ENCODE assay signal across 8 cellular contexts in the genomic region with DNA sequence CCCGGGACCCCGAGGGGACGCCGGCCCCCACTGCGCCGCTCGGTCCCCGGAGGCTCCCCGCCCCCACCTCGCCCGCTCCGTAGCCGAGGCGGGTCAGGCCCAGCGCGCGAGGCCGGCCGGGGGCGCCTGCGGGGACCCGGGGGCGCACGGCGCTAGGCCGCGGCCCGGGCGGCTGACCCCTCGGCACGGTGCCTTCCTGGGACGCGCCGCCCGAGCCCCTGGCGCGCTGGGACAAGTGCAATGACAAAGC. TPM values are rescaled to one million over a fixed set of nuclear protein-coding genes. Genes with fewer than 3 reads are reported as not detected.
DNase-seq lines count a peak whose midpoint lies in the region; ATAC-seq and TF ChIP-seq lines count a peak whose summit lies in the region.

No MANE protein-coding gene starts in this region.

- H4K20me1 ChIP-seq in hepatocyte (ENCODE audit: insufficient read depth, poor library complexity, severe bottlenecking): peaks cover 24% of the 10 kb centered on the region

- no peak for TF ChIP-seq CTCF in RWPE1 (conservative IDR thresholded peaks at IDR 0.05; ENCODE audit: low read depth)
- TF ChIP-seq CTCF in hepatocyte (IDR thresholded peaks at IDR 0.05; ENCODE audit: poor library complexity): no peak
- no peak for TF ChIP-seq CTCF in nephron progenitor cell (IDR thresholded peaks at IDR 0.05)

- peak overlapping the region in 2 of 5 donors; percentile 81 to 92 for H3K9ac ChIP-seq in subcutaneous abdominal adipose tissue (ENCODE audit: low read length in 5 of 5)

- H3K9me3 Mint-ChIP-seq in activated T-helper 2 cell treated with anti-CD3 and anti-CD28 coated beads, Interferon-gamma antibody, Interleukin-2, Interleukin-4, amounts not matched to agents 10 μg/mL and 5 μg/mL and 100 μg/mL, durations not matched to agents 14 hours and 24 hours and 36 hours: no peaks in the 10 kb centered on the region
- no peaks in the 10 kb centered on the region for H3K9me3 Mint-ChIP-seq in nephron progenitor cell

- peak overlapping the region; percentile 92 for H3K27ac ChIP-seq in RWPE1
- peak overlapping the region; percentile 95 for H3K27ac ChIP-seq in hepatocyte
- peak overlapping the region; percentile 96 for H3K27ac ChIP-seq in subcutaneous abdominal adipose tissue (ENCODE audit: low read depth, low read length)

- H3K36me3 ChIP-seq in hepatocyte (replicated peaks; ENCODE audit: insufficient read depth, low read depth): no peaks in the 10 kb centered on the region
- H3K36me3 ChIP-seq in subcutaneous abdominal adipose tissue (ENCODE audit: control insufficient read depth in 5 of 5, insufficient read depth in 5 of 5, low read length in 5 of 5): peaks cover 0 to 4% (median 0%) of the 10 kb centered on the region in 5 donors

- CTCF ChIA-PET in RWPE1 (lab: Yijun Ruan, JAX): no interaction called here

- H3K4me1 ChIP-seq in hepatocyte (ENCODE audit: insufficient read depth) (peaks cover 41% of the 10 kb centered on the region), subcutaneous abdominal adipose tissue (ENCODE audit: control insufficient read depth in 5 of 5, insufficient read depth in 5 of 5, low read length in 5 of 5) (peaks cover 6 to 55% (median 41%) of the 10 kb centered on the region in 5 donors)

- H3K4me1 Mint-ChIP-seq in activated T-helper 2 cell treated with anti-CD3 and anti-CD28 coated beads, Interferon-gamma antibody, Interleukin-2, Interleukin-4, amounts not matched to agents 10 μg/mL and 5 μg/mL and 100 μg/mL, durations not matched to agents 14 hours and 24 hours and 36 hours (ENCODE audit: low read depth): peaks cover 43% of the 10 kb centered on the region
- peaks cover 44% of the 10 kb centered on the region for H3K4me1 Mint-ChIP-seq in nephron progenitor cell

- no peaks in the 10 kb centered on the region for H3K9me3 ChIP-seq in hepatocyte (ENCODE audit: low read depth)
- H3K9me3 ChIP-seq in subcutaneous abdominal adipose tissue (ENCODE audit: control insufficient read depth in 5 of 5, low read length in 5 of 5): no peaks in the 10 kb centered on the region

- H2AFZ ChIP-seq in hepatocyte: peak overlapping the region; percentile 67

- H3K9me2 ChIP-seq in hepatocyte (replicated peaks; ENCODE audit: insufficient read depth): no peaks in the 10 kb centered on the region

- POLR2A ChIA-PET in RWPE1 (lab: Yijun Ruan, JAX; ENCODE audit: low non-redundant PET): no interaction called here

- peak overlapping the region; percentile 86 for H3K4me2 ChIP-seq in hepatocyte

- H3K27me3 ChIP-seq in hepatocyte (no peaks in the 10 kb centered on the region), subcutaneous abdominal adipose tissue (ENCODE audit: control insufficient read depth in 5 of 5, insufficient read depth in 4 of 5, low read length in 5 of 5) (no peaks in the 10 kb centered on the region)

- peak; percentile 9 for ATAC-seq in GM21723 (IDR thresholded peaks at IDR 0.05; ENCODE audit: unreplicated experiment)

- WGBS in hepatocyte (ENCODE audit: low lambda C conversion rate, missing lambda C conversion rate): 0% methylated on average over 6 of the region's 37 CpGs

- H3K4me3 ChIP-seq in hepatocyte (peak overlapping the region; percentile 69), subcutaneous abdominal adipose tissue (ENCODE audit: low read depth in 1 of 5, low read length in 5 of 5) (peak overlapping the region in 4 of 5 donors; percentile 84 to 98 (median 96))

- no peak overlapping the region for H3K27ac Mint-ChIP-seq in activated T-helper 2 cell treated with anti-CD3 and anti-CD28 coated beads, Interferon-gamma antibody, Interleukin-2, Interleukin-4, amounts not matched to agents 10 μg/mL and 5 μg/mL and 100 μg/mL, durations not matched to agents 14 hours and 24 hours and 36 hours
- H3K27ac Mint-ChIP-seq in nephron progenitor cell: no peak overlapping the region

- peaks cover 73% of the 10 kb centered on the region for H3K79me2 ChIP-seq in hepatocyte

- H3K27me3 Mint-ChIP-seq in activated T-helper 2 cell treated with anti-CD3 and anti-CD28 coated beads, Interferon-gamma antibody, Interleukin-2, Interleukin-4, amounts not matched to agents 10 μg/mL and 5 μg/mL and 100 μg/mL, durations not matched to agents 14 hours and 24 hours and 36 hours (ENCODE audit: low read depth): no peaks in the 10 kb centered on the region
- H3K27me3 Mint-ChIP-seq in nephron progenitor cell (ENCODE audit: low read depth, poor library complexity): peaks cover 7% of the 10 kb centered on the region

- DNase-seq in RWPE1 (ENCODE audit: low spot score) (no peak), hepatocyte (ENCODE audit: low spot score) (no peak), nephron progenitor cell (no peak), activated gamma-delta T cell (lab: John Stamatoyannopoulos, UW) (no peak), NCI-H2171 (lab: John Stamatoyannopoulos, UW) (no peak)
- DNase-seq in activated T-helper 2 cell treated with anti-CD3 and anti-CD28 coated beads, Interferon-gamma antibody, Interleukin-2, Interleukin-4, amounts not matched to agents 10 μg/mL and 5 μg/mL and 100 μg/mL, durations not matched to agents 14 hours and 24 hours and 36 hours (ENCODE audit: low spot score): no peak

- no peak overlapping the region for H3K4me3 Mint-ChIP-seq in activated T-helper 2 cell treated with anti-CD3 and anti-CD28 coated beads, Interferon-gamma antibody, Interleukin-2, Interleukin-4, amounts not matched to agents 10 μg/mL and 5 μg/mL and 100 μg/mL, durations not matched to agents 14 hours and 24 hours and 36 hours (ENCODE audit: low read depth)
- no peak overlapping the region for H3K4me3 Mint-ChIP-seq in nephron progenitor cell

- H3K36me3 Mint-ChIP-seq in activated T-helper 2 cell treated with anti-CD3 and anti-CD28 coated beads, Interferon-gamma antibody, Interleukin-2, Interleukin-4, amounts not matched to agents 10 μg/mL and 5 μg/mL and 100 μg/mL, durations not matched to agents 14 hours and 24 hours and 36 hours (ENCODE audit: low read depth): peaks cover 51% of the 10 kb centered on the region
- no peaks in the 10 kb centered on the region for H3K36me3 Mint-ChIP-seq in nephron progenitor cell (ENCODE audit: low read depth)

- intact Hi-C loops in activated T-helper 2 cell treated with anti-CD3 and anti-CD28 coated beads, Interferon-gamma antibody, Interleukin-2, Interleukin-4, amounts not matched to agents 10 μg/mL and 5 μg/mL and 100 μg/mL, durations not matched to agents 14 hours and 24 hours and 36 hours (cut with micrococcal nuclease): loop anchor here (1.0 to 10.0 kb wide), 2 partner anchors 154 to 1028 kb away; partner anchors contain the start of gene CDKN2AIP

RNA-seq across cellular contexts. Expression of gene IRF2, which starts 1.2 kb away (rescaled TPM):
- 41.1 and 50.5 TPM in 2 replicates for total RNA-seq in hepatocyte
- 17.7 and 19.1 TPM in 2 replicates for polyA plus RNA-seq in hepatocyte
- 47.6 and 53.2 TPM in 2 replicates for total RNA-seq in activated T-helper 2 cell treated with anti-CD3 and anti-CD28 coated beads, Interferon-gamma antibody, Interleukin-2, Interleukin-4, amounts not matched to agents 10 μg/mL and 5 μg/mL and 100 μg/mL, durations not matched to agents 14 hours and 24 hours and 36 hours
